8 cellular contexts compared by ENCODE assay signal in the genomic region with DNA sequence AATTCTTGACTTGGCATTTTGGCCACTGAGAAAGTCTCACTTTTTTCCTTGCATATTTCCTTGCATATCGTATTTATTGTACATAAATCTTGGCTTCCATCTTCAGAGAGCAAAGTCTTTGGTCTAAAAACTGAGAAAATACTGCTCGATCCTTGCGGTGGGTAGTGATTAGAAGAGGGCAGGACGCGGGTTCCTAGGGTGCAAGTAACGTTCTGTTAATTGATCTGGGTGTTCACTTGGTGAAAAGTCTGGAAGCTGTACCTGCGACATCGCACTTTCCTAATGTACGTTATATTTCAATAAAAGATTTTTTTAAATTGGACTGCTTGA. TPM values are rescaled to one million over a fixed set of nuclear protein-coding genes. Genes with fewer than 3 reads are reported as not detected.
A peak's percentile ranks its signal among the peaks of the same experiment; 100 is the strongest.
DNase-seq lines count a peak whose midpoint lies in the region; ATAC-seq, FAIRE-seq and TF ChIP-seq lines count a peak whose summit lies in the region.

No MANE protein-coding gene starts in this region.

- intact Hi-C loops in psoas muscle (cut with DNase I): no loop called here

- H3K4me1 ChIP-seq in duodenal mucosa (ENCODE audit: control insufficient read depth in 1 of 2, insufficient read depth in 2 of 2, low read length in 2 of 2): peaks cover 67 to 78% of the 10 kb centered on the region in 2 donors
- peaks cover 57% of the 10 kb centered on the region for H3K4me1 ChIP-seq in psoas muscle

- peak overlapping the region; percentile 68 for H3K27ac ChIP-seq in KOPT-K1 (ENCODE audit: low read depth, low read length, poor library complexity, severe bottlenecking)
- peak overlapping the region; percentile 61 for H3K27ac ChIP-seq in duodenal mucosa (ENCODE audit: low read depth, low read length)
- H3K27ac ChIP-seq in psoas muscle: peak overlapping the region; percentile 94

- TF ChIP-seq POLR2A in GM12892 (IDR thresholded peaks at IDR 0.05; ENCODE audit: low read depth, low read length): 0 out of 2 replicates have a peak, but pooled peaks have one; percentile 26

- ATAC-seq in psoas muscle (no peak), GM18868 (IDR thresholded peaks at IDR 0.05; ENCODE audit: unreplicated experiment) (no peak)

- H3K4me3 ChIP-seq in duodenal mucosa (ENCODE audit: low read depth in 1 of 2, low read length in 2 of 2) (peak overlapping the region; percentile 18 to 25), psoas muscle (peak overlapping the region; percentile 86)

- no peak for FAIRE-seq in GM12892 (lab: Jason Lieb, UNC)

- H3K36me3 ChIP-seq in KOPT-K1 (ENCODE audit: insufficient read depth, low read length): peaks cover 32% of the 10 kb centered on the region
- peaks cover 9 to 12% of the 10 kb centered on the region in 2 donors for H3K36me3 ChIP-seq in duodenal mucosa (ENCODE audit: control insufficient read depth in 1 of 2, insufficient read depth in 2 of 2, low read length in 2 of 2)
- H3K36me3 ChIP-seq in psoas muscle (ENCODE audit: insufficient read depth in 1 of 2, low read depth in 1 of 2): peaks cover 0 to 4% of the 10 kb centered on the region in 2 donors

- no peak for DNase-seq in GM12892 (ENCODE audit: insufficient read length)
- DNase-seq in psoas muscle: no peak
- no peak for DNase-seq in SHP77 (lab: John Stamatoyannopoulos, UW)
- DNase-seq in NCI-H2029 treated with DMSO at 0.1 percent for 48 hours (lab: John Stamatoyannopoulos, UW): no peak
- DNase-seq in HuH-7 (ENCODE audit: low spot score): no peak

- 25 to 41% (median 28%) methylated on average over 9 of the region's 9 CpGs for WGBS in psoas muscle, 3 donors

- H3K9ac ChIP-seq in duodenal mucosa (ENCODE audit: low read depth in 1 of 2, low read length in 2 of 2): peak overlapping the region; percentile 48 to 60

- H3K27me3 ChIP-seq in duodenal mucosa (ENCODE audit: control insufficient read depth in 1 of 2, insufficient read depth in 2 of 2, low read length in 2 of 2): no peaks in the 10 kb centered on the region
- no peaks in the 10 kb centered on the region for H3K27me3 ChIP-seq in psoas muscle (ENCODE audit: insufficient read depth in 3 of 3, low read length in 2 of 3)

- H3K9me3 ChIP-seq in KOPT-K1 (ENCODE audit: insufficient read depth, low read length, poor library complexity, severe bottlenecking): no peaks in the 10 kb centered on the region
- H3K9me3 ChIP-seq in duodenal mucosa (ENCODE audit: control insufficient read depth in 1 of 2, low read length in 2 of 2): no peaks in the 10 kb centered on the region
- no peaks in the 10 kb centered on the region for H3K9me3 ChIP-seq in psoas muscle

- no peak for TF ChIP-seq CTCF in psoas muscle (IDR thresholded peaks at IDR 0.05)

RNA-seq across cellular contexts. Expression of gene UBALD2, which starts 0.8 kb away (rescaled TPM):
- 48.7 TPM for polyA plus RNA-seq in GM12892 (2012; ENCODE audit: missing spikeins)
- 100 to 1,000 TPM in 3 of 4 donors, 10 to 100 TPM in 1; 55.2 to 414 (median 183) TPM for total RNA-seq in psoas muscle
- 100 to 1,000 TPM in 2 of 3 donors, 10 to 100 TPM in 1; 68.2 to 145 (median 120) TPM for polyA plus RNA-seq in psoas muscle

RNA-seq across cellular contexts. Expression of gene RNF157, which starts 24.1 kb away (rescaled TPM):
- 4.6 TPM for polyA plus RNA-seq in GM12892 (2012; ENCODE audit: missing spikeins)
- total RNA-seq in psoas muscle: 10 to 100 TPM; 35.0 to 76.5 (median 60.0) TPM
- 10 to 100 TPM; 14.9 to 90.1 (median 73.9) TPM for polyA plus RNA-seq in psoas muscle

RNA-seq across cellular contexts. Expression of gene QRICH2, which starts 43.7 kb away (rescaled TPM):
- 0.42 TPM for polyA plus RNA-seq in GM12892 (2012; ENCODE audit: missing spikeins)
- 1 to 10 TPM in 2 of 4 donors, under 1 TPM in 2; 0.69 to 1.5 (median 0.95) TPM for total RNA-seq in psoas muscle
- polyA plus RNA-seq in psoas muscle: 1 to 10 TPM in 2 of 3 donors, under 1 TPM in 1; 0.94 to 1.2 (median 1.1) TPM
